8 cellular contexts compared by ENCODE assay signal in the genomic region with DNA sequence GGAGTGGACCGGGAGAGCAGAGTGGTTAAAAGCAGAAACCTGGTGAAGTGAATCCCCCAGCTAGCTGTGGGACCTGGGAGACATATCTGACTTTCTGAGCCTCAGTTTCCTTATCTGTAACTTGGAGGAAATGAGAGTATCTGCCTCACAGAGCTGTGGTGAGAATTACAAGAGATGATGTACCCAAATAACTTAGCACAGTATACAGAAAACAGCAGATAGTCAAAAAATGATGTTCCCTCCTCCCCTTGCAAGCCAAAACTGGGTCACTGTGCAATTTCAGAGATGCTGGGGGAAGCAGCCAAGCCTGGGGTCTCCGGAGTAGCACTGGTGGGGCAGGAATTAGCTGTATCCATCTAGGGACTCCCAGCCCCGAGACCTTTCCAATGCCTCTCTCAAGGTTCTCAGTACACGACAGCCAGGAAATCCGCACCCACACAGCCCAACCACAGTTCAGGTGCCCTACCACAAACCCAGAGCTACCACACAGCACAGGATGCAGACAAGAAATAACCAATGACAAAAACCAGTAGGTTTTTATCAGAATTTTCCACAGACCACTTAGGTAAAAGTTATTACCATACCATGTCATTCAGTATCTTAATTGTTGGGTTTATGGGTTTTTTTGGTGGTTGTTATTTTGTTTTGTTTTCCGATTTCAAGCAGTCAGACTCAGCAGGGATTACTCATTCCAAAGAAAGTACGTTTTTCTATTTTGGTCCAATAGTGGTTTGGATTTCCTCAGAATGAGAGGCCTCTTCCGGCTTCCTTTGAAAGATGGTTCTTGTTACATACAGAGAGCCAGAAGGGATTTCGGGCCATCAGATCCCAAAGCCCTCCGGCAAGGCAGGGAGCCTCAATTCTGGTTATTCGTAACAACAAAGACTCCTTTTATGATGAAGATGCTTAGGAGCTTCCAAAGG. TPM values are rescaled to one million over a fixed set of nuclear protein-coding genes. Genes with fewer than 3 reads are reported as not detected.
DNase-seq lines count a peak whose midpoint lies in the region; ATAC-seq lines count a peak whose summit lies in the region.

No MANE protein-coding gene starts in this region.

- no peak overlapping the region for H3K4me3 ChIP-seq in trophoblast cell (ENCODE audit: low read depth, low read length)

- no peak overlapping the region for H2AFZ ChIP-seq in trophoblast cell (ENCODE audit: insufficient read depth, low read length, poor library complexity)

- H3K14ac ChIP-seq in trophoblast cell (ENCODE audit: low read length): no peak overlapping the region

- H3K9me3 ChIP-seq in trophoblast cell (ENCODE audit: insufficient read depth, low read depth, low read length): peaks cover 7% of the 10 kb centered on the region

- no peak overlapping the region for H2BK5ac ChIP-seq in trophoblast cell (ENCODE audit: low read depth, low read length, poor library complexity)

- H2AK5ac ChIP-seq in trophoblast cell (ENCODE audit: low read length): no peak overlapping the region

- H4K12ac ChIP-seq in trophoblast cell (ENCODE audit: low read depth, low read length): no peak overlapping the region

- no peak overlapping the region for H2BK120ac ChIP-seq in trophoblast cell (ENCODE audit: insufficient read depth, low read length, poor library complexity)

- H3K4me2 ChIP-seq in trophoblast cell (ENCODE audit: low read length): no peak overlapping the region

- H2BK12ac ChIP-seq in trophoblast cell (ENCODE audit: low read length): no peak overlapping the region

- H3K4me1 ChIP-seq in trophoblast cell (ENCODE audit: control insufficient read depth in 1 of 2, insufficient read depth in 2 of 2, low read length in 2 of 2): peaks cover 5 to 6% of the 10 kb centered on the region in 2 experiments

- H3K4me3 Mint-ChIP-seq in effector memory CD8-positive, alpha-beta T cell: peak overlapping the region; percentile 54 to 63

- H3K79me2 ChIP-seq in trophoblast cell (ENCODE audit: control insufficient read depth, insufficient read depth, low read length, poor library complexity): no peaks in the 10 kb centered on the region

- H3K27me3 ChIP-seq in trophoblast cell (ENCODE audit: insufficient read depth, low read length): peaks cover 4% of the 10 kb centered on the region

- peaks cover 11 to 17% of the 10 kb centered on the region in 2 donors for H3K27me3 Mint-ChIP-seq in effector memory CD8-positive, alpha-beta T cell

- peaks cover 54 to 55% of the 10 kb centered on the region in 2 donors for H3K4me1 Mint-ChIP-seq in effector memory CD8-positive, alpha-beta T cell (ENCODE audit: low read depth in 2 of 2)

- H3K9me3 Mint-ChIP-seq in effector memory CD8-positive, alpha-beta T cell: peaks cover 0 to 4% of the 10 kb centered on the region in 2 donors

- no peaks in the 10 kb centered on the region for H3K79me1 ChIP-seq in trophoblast cell (ENCODE audit: low read length)

- H3K4ac ChIP-seq in trophoblast cell (ENCODE audit: low read depth, low read length): no peak overlapping the region

- peak; percentile 58 to 72 for DNase-seq in activated CD4-positive, alpha-beta T cell treated with anti-CD3 and anti-CD28 coated beads, Interleukin-2, amount 50 U/mL, for 24 hours (ENCODE audit: low read depth in 1 of 2, low spot score in 1 of 2)
- peak; percentile 45 to 50 (median 47) for DNase-seq in effector memory CD8-positive, alpha-beta T cell
- DNase-seq in stimulated activated naive CD8-positive, alpha-beta T cell treated with anti-CD3 and anti-CD28 coated beads, Interleukin-15, Interleukin-2, amounts not matched to agents 100 U/mL and 50 U/mL, for 24 hours: peak; percentile 82
- DNase-seq in GOT3 (lab: John Stamatoyannopoulos, UW): no peak
- DNase-seq in trophoblast cell: no peak
- no peak for DNase-seq in amniotic stem cell (lab: John Stamatoyannopoulos, UW)
- DNase-seq in NCI-H1092 treated with DMSO at 0.1 percent for 48 hours (lab: John Stamatoyannopoulos, UW): no peak

- no peak overlapping the region for H3K27ac ChIP-seq in trophoblast cell (ENCODE audit: low read depth, low read length)

- no peak overlapping the region for H3K18ac ChIP-seq in trophoblast cell (ENCODE audit: low read length)

- no peak overlapping the region for H4K8ac ChIP-seq in trophoblast cell (ENCODE audit: low read depth, low read length)

- H4K91ac ChIP-seq in trophoblast cell (ENCODE audit: low read depth, low read length): no peak overlapping the region

- no peak overlapping the region for H3K9ac ChIP-seq in trophoblast cell (ENCODE audit: low read length)

- peak overlapping the region; percentile 75 for H3K27ac Mint-ChIP-seq in effector memory CD8-positive, alpha-beta T cell

- H3K36me3 ChIP-seq in trophoblast cell (ENCODE audit: control insufficient read depth in 1 of 2, insufficient read depth in 2 of 2, low read length in 2 of 2): no peaks in the 10 kb centered on the region

- no peak overlapping the region for H3K23ac ChIP-seq in trophoblast cell (ENCODE audit: low read length)

- ATAC-seq in HG03196 (IDR thresholded peaks at IDR 0.05; ENCODE audit: unreplicated experiment): peak; percentile 58
- ATAC-seq in effector memory CD8-positive, alpha-beta T cell (replicated peaks): peak; percentile 93
- ATAC-seq in stimulated activated naive CD8-positive, alpha-beta T cell treated with anti-CD3 and anti-CD28 coated beads, Interleukin-15, Interleukin-2, amounts not matched to agents 100 U/mL and 50 U/mL, for 24 hours: peak; percentile 71

- H3K36me3 Mint-ChIP-seq in effector memory CD8-positive, alpha-beta T cell (ENCODE audit: insufficient read depth): peaks cover 7% of the 10 kb centered on the region

- WGBS in trophoblast cell (ENCODE audit: extremely low coverage, insufficient coverage, insufficient read length): no CpG with 5 or more reads among the region's 11 CpGs

RNA-seq across cellular contexts. Expression of a gene that starts 4.9 kb away (rescaled TPM):
- 1.0 and 1.4 TPM in 2 replicates for polyA plus RNA-seq in trophoblast cell (2013)

Comparison
In these comparisons a context has a peak if more than half of its experiments do, and no peak if none do; other contexts are left out.
1. DNase-seq: peak in activated CD4-positive, alpha-beta T cell treated with anti-CD3 and anti-CD28 coated beads, Interleukin-2, amount 50 U/mL, for 24 hours (2 of 2), effector memory CD8-positive, alpha-beta T cell (3 of 3) and stimulated activated naive CD8-positive, alpha-beta T cell treated with anti-CD3 and anti-CD28 coated beads, Interleukin-15, Interleukin-2, amounts not matched to agents 100 U/mL and 50 U/mL, for 24 hours (single experiment); none in GOT3 (single experiment), trophoblast cell (0 of 2), amniotic stem cell (single experiment) and NCI-H1092 treated with DMSO at 0.1 percent for 48 hours (single experiment).
2. Peak in every context shown above with its lines, with median percentiles within 50 percentile points of each other: ATAC-seq.